Comparison of ENCODE assay signal across 17 cellular contexts in the genomic region with DNA sequence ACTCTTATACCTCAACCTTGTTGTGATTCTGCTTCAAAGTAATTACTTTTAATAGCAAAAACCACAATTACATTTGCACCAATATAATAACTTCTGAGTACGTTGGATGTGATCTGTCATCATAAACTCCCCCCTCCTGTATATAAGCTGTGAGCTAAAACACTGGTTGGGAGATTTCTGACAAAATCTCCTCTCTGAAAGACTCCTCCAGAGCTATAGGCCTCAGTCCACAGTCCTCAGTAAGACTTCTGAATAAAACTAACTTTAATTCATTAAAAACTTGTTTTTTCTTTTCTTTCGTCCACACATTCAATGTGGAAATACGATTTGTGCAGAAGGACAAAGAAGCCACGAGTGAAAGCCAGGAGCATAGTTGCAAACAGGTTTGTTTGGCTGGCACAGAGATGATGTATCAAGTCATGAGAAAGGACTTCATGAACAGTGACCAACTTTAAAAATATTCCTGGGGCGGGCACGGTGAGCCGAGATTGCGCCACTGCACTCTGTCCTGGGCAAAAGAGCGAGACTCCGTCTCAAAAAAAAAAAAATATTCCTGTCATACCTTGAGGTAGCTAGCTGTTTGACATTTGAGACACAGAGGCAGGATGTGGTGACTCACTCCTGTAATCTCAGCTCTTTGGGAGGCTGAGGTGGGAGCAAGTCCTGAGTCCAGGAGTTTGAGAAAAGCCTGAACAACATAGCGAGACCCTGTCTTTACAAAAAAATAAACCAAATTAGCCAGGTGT.
A peak's percentile ranks its signal among the peaks of the same experiment; 100 is the strongest.
DNase-seq lines count a peak whose midpoint lies in the region; ATAC-seq, FAIRE-seq and TF ChIP-seq lines count a peak whose summit lies in the region.
"Had no signal": no experiment of that assay in that cellular context is flagged by ENCODE, and none has a peak within 500 bp of the region (broad histone marks: within the 10 kb centered on the region; RNA-seq: fewer than 3 reads in every experiment).

No MANE protein-coding gene starts in this region.

- H3K9ac ChIP-seq in endothelial cell of umbilical vein (replicated peaks; ENCODE audit: extremely low read depth, insufficient read depth, low read length): no peak overlapping the region

- H4K20me1 ChIP-seq in endothelial cell of umbilical vein (replicated peaks; ENCODE audit: control insufficient read depth, extremely low read depth, insufficient read depth, low read length): no peaks in the 10 kb centered on the region

- TF ChIP-seq CTCF in endothelial cell of umbilical vein (IDR thresholded peaks at IDR 0.05; ENCODE audit: extremely low read depth in 1 of 2, insufficient read depth in 1 of 2, low read depth in 1 of 2, low read length in 2 of 2) (no peak), WTC11 (IDR thresholded peaks at IDR 0.05) (no peak)

- DNase-seq in activated naive CD4-positive, alpha-beta T cell treated with anti-CD3 and anti-CD28 coated beads for 36 hours: peak; percentile 16
- DNase-seq in activated naive CD4-positive, alpha-beta T cell treated with Interleukin-2 at 50 U/mL for 16 hours: no peak
- DNase-seq in RCC 7860 (ENCODE audit: low spot score) (peak; percentile 88), endothelial cell of umbilical vein (ENCODE audit: low read depth, low spot score) (peak; percentile 17), nucleus accumbens (lab: John Stamatoyannopoulos, UW) (no peak), WTC11 (ENCODE audit: low spot score) (no peak)
- no peak for DNase-seq in stimulated activated effector memory CD8-positive, alpha-beta T cell treated with anti-CD3 and anti-CD28 coated beads, Interleukin-12 subunit alpha, Interleukin-12 subunit beta, amount 100 ng/mL, for 72 hours (ENCODE audit: low spot score in 2 of 2)
- DNase-seq in stimulated activated CD4-positive, alpha-beta T cell treated with anti-CD3 and anti-CD28 coated beads, Interleukin-1b, Interleukin-23, amount 100 ng/mL, for 48 hours: no peak
- DNase-seq: activated naive CD4-positive, alpha-beta T cell; DMS 273 treated with DMSO at 0.1 percent for 48 hours; left ventricle myocardium superior; transverse colon had no signal

- no peak overlapping the region for H3K27ac Mint-ChIP-seq in activated naive CD4-positive, alpha-beta T cell treated with anti-CD3 and anti-CD28 coated beads for 36 hours
- H3K27ac Mint-ChIP-seq in stimulated activated effector memory CD8-positive, alpha-beta T cell treated with anti-CD3 and anti-CD28 coated beads, Interleukin-12 subunit alpha, Interleukin-12 subunit beta, amount 100 ng/mL, for 72 hours: no peak overlapping the region
- H3K27ac Mint-ChIP-seq in WTC11: no peak overlapping the region
- H3K27ac Mint-ChIP-seq: GM23338; nephron; T-helper 1 cell treated with Interleukin-12 subunit alpha and Interleukin-12 subunit beta and Interleukin-4 antibody, amounts not matched to agents 30 μg/mL and 1 μg/mL, for 36 hours had no signal

- intact Hi-C loops in activated naive CD4-positive, alpha-beta T cell treated with anti-CD3 and anti-CD28 coated beads for 36 hours (cut with micrococcal nuclease): no loop called here
- intact Hi-C loops in endothelial cell of umbilical vein (cut with micrococcal nuclease): no loop called here

- no peaks in the 10 kb centered on the region for H3K27me3 Mint-ChIP-seq in activated naive CD4-positive, alpha-beta T cell treated with anti-CD3 and anti-CD28 coated beads for 36 hours (ENCODE audit: low read depth)
- H3K27me3 Mint-ChIP-seq in WTC11 (ENCODE audit: low read depth): no peaks in the 10 kb centered on the region

- H3K27me3 ChIP-seq in endothelial cell of umbilical vein (ENCODE audit: control insufficient read depth in 2 of 2, insufficient read depth in 2 of 2, low read length in 2 of 2): no peaks in the 10 kb centered on the region
- H3K27me3 ChIP-seq: transverse colon had no signal

- H3K4me2 ChIP-seq in endothelial cell of umbilical vein (ENCODE audit: insufficient read depth, low read length): no peak overlapping the region
- H3K4me2 ChIP-seq: GM23338 had no signal

- no peaks in the 10 kb centered on the region for H3K79me2 ChIP-seq in endothelial cell of umbilical vein (ENCODE audit: control insufficient read depth, insufficient read depth, low read length)

- dilution Hi-C loops in endothelial cell of umbilical vein (cut with MboI; ENCODE audit: extremely low pct_ligation_motif_present, low sequenced_read_pairs): no loop called here

- BruUV-seq in endothelial cell of umbilical vein (replicated peaks; lab: Mats Ljungman, UMichigan): no TSS peak

- no peak overlapping the region for H3K27ac ChIP-seq in endothelial cell of umbilical vein (ENCODE audit: insufficient read depth, low read depth, low read length)
- H3K27ac ChIP-seq: skin epidermis, transverse colon had no signal

- no peak for TF ChIP-seq POLR2A in endothelial cell of umbilical vein (IDR thresholded peaks at IDR 0.05; ENCODE audit: low read depth, low read length)

- no peak overlapping the region for H3K4me3 Mint-ChIP-seq in activated naive CD4-positive, alpha-beta T cell treated with anti-CD3 and anti-CD28 coated beads for 36 hours
- H3K4me3 Mint-ChIP-seq in stimulated activated effector memory CD8-positive, alpha-beta T cell treated with anti-CD3 and anti-CD28 coated beads, Interleukin-12 subunit alpha, Interleukin-12 subunit beta, amount 100 ng/mL, for 72 hours: no peak overlapping the region
- H3K4me3 Mint-ChIP-seq in WTC11: no peak overlapping the region
- H3K4me3 Mint-ChIP-seq: GM23338; nephron; T-helper 1 cell treated with Interleukin-12 subunit alpha and Interleukin-12 subunit beta and Interleukin-4 antibody, amounts not matched to agents 30 μg/mL and 1 μg/mL, for 36 hours had no signal

- peaks cover 4% of the 10 kb centered on the region for H3K4me1 Mint-ChIP-seq in activated naive CD4-positive, alpha-beta T cell treated with anti-CD3 and anti-CD28 coated beads for 36 hours (ENCODE audit: low read depth)
- no peaks in the 10 kb centered on the region for H3K4me1 Mint-ChIP-seq in stimulated activated effector memory CD8-positive, alpha-beta T cell treated with anti-CD3 and anti-CD28 coated beads, Interleukin-12 subunit alpha, Interleukin-12 subunit beta, amount 100 ng/mL, for 72 hours
- H3K4me1 Mint-ChIP-seq in WTC11: peaks cover 10% of the 10 kb centered on the region
- H3K4me1 Mint-ChIP-seq: nephron had no signal

- CTCF ChIA-PET in activated naive CD4-positive, alpha-beta T cell treated with anti-CD3 and anti-CD28 coated beads for 36 hours (lab: Charles Lee): interaction anchor here (1.2 kb wide), 1 partner anchor 175 kb away, joined by 3 read pairs; no protein-coding TSS in a partner anchor
- CTCF ChIA-PET in endothelial cell of umbilical vein (lab: Charles Lee): interaction anchor here (0.7 to 1.7 kb wide), 6 partner anchors 15 to 265 kb away, joined by 3 to 7 read pairs (median 4); no protein-coding TSS in a partner anchor
- CTCF ChIA-PET in WTC11 (lab: Charles Lee): no interaction called here

- H3K4me1 ChIP-seq in endothelial cell of umbilical vein (ENCODE audit: control insufficient read depth, extremely low read depth, insufficient read depth, low read length): peaks cover 6% of the 10 kb centered on the region
- H3K4me1 ChIP-seq: transverse colon had no signal

- no peak overlapping the region for H3K4me3 ChIP-seq in endothelial cell of umbilical vein (replicated peaks in 1 of 3; ENCODE audit: insufficient read depth in 1 of 3, low read depth in 1 of 3, low read length in 3 of 3)
- H3K4me3 ChIP-seq: GM23338, skin epidermis, transverse colon had no signal

- H3K36me3 Mint-ChIP-seq in activated naive CD4-positive, alpha-beta T cell treated with anti-CD3 and anti-CD28 coated beads for 36 hours (ENCODE audit: low read depth): no peaks in the 10 kb centered on the region
- H3K36me3 Mint-ChIP-seq in stimulated activated effector memory CD8-positive, alpha-beta T cell treated with anti-CD3 and anti-CD28 coated beads, Interleukin-12 subunit alpha, Interleukin-12 subunit beta, amount 100 ng/mL, for 72 hours: no peaks in the 10 kb centered on the region
- H3K36me3 Mint-ChIP-seq in WTC11: no peaks in the 10 kb centered on the region

- no peaks in the 10 kb centered on the region for H3K9me3 Mint-ChIP-seq in activated naive CD4-positive, alpha-beta T cell treated with anti-CD3 and anti-CD28 coated beads for 36 hours
- no peaks in the 10 kb centered on the region for H3K9me3 Mint-ChIP-seq in stimulated activated effector memory CD8-positive, alpha-beta T cell treated with anti-CD3 and anti-CD28 coated beads, Interleukin-12 subunit alpha, Interleukin-12 subunit beta, amount 100 ng/mL, for 72 hours
- no peaks in the 10 kb centered on the region for H3K9me3 Mint-ChIP-seq in WTC11
- H3K9me3 Mint-ChIP-seq: GM23338; nephron; T-helper 1 cell treated with Interleukin-12 subunit alpha and Interleukin-12 subunit beta and Interleukin-4 antibody, amounts not matched to agents 30 μg/mL and 1 μg/mL, for 36 hours had no signal

- H3K9me1 ChIP-seq in endothelial cell of umbilical vein (replicated peaks; ENCODE audit: control insufficient read depth, extremely low read depth, insufficient read depth, low read length): no peaks in the 10 kb centered on the region

- no peaks in the 10 kb centered on the region for H3K9me3 ChIP-seq in endothelial cell of umbilical vein (replicated peaks; ENCODE audit: control insufficient read depth, insufficient read depth, low read length)
- H3K9me3 ChIP-seq: transverse colon had no signal

- no peaks in the 10 kb centered on the region for H3K36me3 ChIP-seq in endothelial cell of umbilical vein (ENCODE audit: control insufficient read depth in 2 of 2, extremely low read depth in 1 of 2, insufficient read depth in 2 of 2, low read length in 2 of 2)
- H3K36me3 ChIP-seq: transverse colon had no signal

- no peak overlapping the region for H2AFZ ChIP-seq in endothelial cell of umbilical vein (ENCODE audit: low read depth, low read length)
- H2AFZ ChIP-seq: GM23338 had no signal

- POLR2A ChIA-PET in endothelial cell of umbilical vein (lab: Charles Lee): no interaction called here
- POLR2A ChIA-PET in WTC11 (lab: Charles Lee): no interaction called here

- peak; percentile 51 for ATAC-seq in stimulated activated effector memory CD8-positive, alpha-beta T cell treated with anti-CD3 and anti-CD28 coated beads, Interleukin-12 subunit alpha, Interleukin-12 subunit beta, amount 100 ng/mL, for 72 hours
- no peak for ATAC-seq in WTC11
- ATAC-seq: GM23338, left ventricle myocardium superior had no signal

- FAIRE-seq in RCC 7860 (lab: Jason Lieb, UNC): peak; percentile 88
- peak; percentile 81 for FAIRE-seq in endothelial cell of umbilical vein (lab: Jason Lieb, UNC)
- FAIRE-seq: GM12891 had no signal

TF ChIP-seq in endothelial cell of umbilical vein, 7 proteins besides CTCF, POLR2A, EP300 and RAD21 (continues in another document):
- no peak for TF ChIP-seq MYC (IDR thresholded peaks at IDR 0.05; ENCODE audit: low read depth, low read length)
- TF ChIP-seq FOS (IDR thresholded peaks at IDR 0.05; ENCODE audit: borderline replicate concordance, insufficient read depth, low read length): peak; percentile 58
- TF ChIP-seq POLR2AphosphoS5 (IDR thresholded peaks at IDR 0.05; ENCODE audit: insufficient read depth, low read depth, low read length): no peak

TF ChIP-seq in WTC11, 78 proteins besides CTCF, POLR2A, EP300 and RAD21 (continues in another document):
- TF ChIP-seq NFE2L1 (CRISPR knock-in tag; IDR thresholded peaks at IDR 0.05): no peak

Comparison
In these comparisons a context has a peak if more than half of its experiments do, and no peak if none do; other contexts are left out.
1. DNase-seq: peak in activated naive CD4-positive, alpha-beta T cell treated with anti-CD3 and anti-CD28 coated beads for 36 hours (single experiment), RCC 7860 (single experiment) and endothelial cell of umbilical vein (single experiment); none in activated naive CD4-positive, alpha-beta T cell treated with Interleukin-2 at 50 U/mL for 16 hours (single experiment), stimulated activated effector memory CD8-positive, alpha-beta T cell treated with anti-CD3 and anti-CD28 coated beads, Interleukin-12 subunit alpha, Interleukin-12 subunit beta, amount 100 ng/mL, for 72 hours (0 of 2), nucleus accumbens (0 of 56), WTC11 (single experiment) and stimulated activated CD4-positive, alpha-beta T cell treated with anti-CD3 and anti-CD28 coated beads, Interleukin-1b, Interleukin-23, amount 100 ng/mL, for 48 hours (single experiment).